24 cellular contexts compared by ENCODE assay signal in genomic region chr17:34131386-34131785, GRCh38.
"Had no signal": no experiment of that assay in that cellular context is flagged by ENCODE, and none has a peak within 500 bp of the region (broad histone marks: within the 10 kb centered on the region; RNA-seq: fewer than 3 reads in every experiment).

No MANE protein-coding gene starts in this region.

- H3K4me2 ChIP-seq: neural progenitor cell had no signal

- H3K27me3 ChIP-seq: neural progenitor cell, sigmoid colon, thyroid gland, vagina had no signal

- H3K36me3 ChIP-seq: esophagus squamous epithelium, neural progenitor cell, prostate gland, sigmoid colon, stomach, thyroid gland, vagina had no signal

- H3K9me3 ChIP-seq: esophagus squamous epithelium, prostate gland, sigmoid colon, stomach, thyroid gland, vagina had no signal

- H3K9ac ChIP-seq: neural progenitor cell had no signal

- H3K4me1 Mint-ChIP-seq: naive thymus-derived CD4-positive, alpha-beta T cell; nephron; stimulated activated effector memory CD8-positive, alpha-beta T cell treated with anti-CD3 and anti-CD28 coated beads, Interleukin-12 subunit alpha, Interleukin-12 subunit beta, amount 100 ng/mL, for 72 hours had no signal

- H2AFZ ChIP-seq: neural progenitor cell had no signal

- H3K4me3 ChIP-seq: esophagus squamous epithelium, neural progenitor cell, prostate gland, sigmoid colon, stomach, thyroid gland, vagina had no signal

- H3K4me3 Mint-ChIP-seq: naive thymus-derived CD4-positive, alpha-beta T cell; nephron; neural progenitor cell; stimulated activated effector memory CD8-positive, alpha-beta T cell treated with anti-CD3 and anti-CD28 coated beads, Interleukin-12 subunit alpha, Interleukin-12 subunit beta, amount 100 ng/mL, for 72 hours had no signal

- H3K36me3 Mint-ChIP-seq: naive thymus-derived CD4-positive, alpha-beta T cell; neural progenitor cell; stimulated activated effector memory CD8-positive, alpha-beta T cell treated with anti-CD3 and anti-CD28 coated beads, Interleukin-12 subunit alpha, Interleukin-12 subunit beta, amount 100 ng/mL, for 72 hours had no signal

- H3K27ac ChIP-seq: esophagus squamous epithelium, neural progenitor cell, prostate gland, sigmoid colon, stomach, thyroid gland, vagina had no signal

- H3K4me1 ChIP-seq: neural progenitor cell, prostate gland, sigmoid colon, stomach, vagina had no signal

- ATAC-seq: naive thymus-derived CD4-positive, alpha-beta T cell; stimulated activated effector memory CD8-positive, alpha-beta T cell treated with anti-CD3 and anti-CD28 coated beads, Interleukin-12 subunit alpha, Interleukin-12 subunit beta, amount 100 ng/mL, for 72 hours had no signal

- DNase-seq: cortex of kidney; effector CD8-positive, alpha-beta T cell; esophagus squamous epithelium; head of caudate nucleus; hippocampal formation; mesenchymal stem cell; midbrain; naive thymus-derived CD4-positive, alpha-beta T cell; right cardiac atrium; sigmoid colon; stimulated activated CD4-positive, alpha-beta T cell treated with anti-CD3 and anti-CD28 coated beads, Interleukin-2, amount 100 ng/mL, for 24 hours; stimulated activated CD4-positive, alpha-beta T cell treated with anti-CD3 and anti-CD28 coated beads, Interleukin-4, amount 100 ng/mL, for 24 hours; stimulated activated naive CD4-positive, alpha-beta T cell treated with Interleukin-2 at 50 U/mL for 16 hours; stomach; thyroid gland; trophoblast cell had no signal

- H3K27ac Mint-ChIP-seq: naive thymus-derived CD4-positive, alpha-beta T cell; nephron; stimulated activated effector memory CD8-positive, alpha-beta T cell treated with anti-CD3 and anti-CD28 coated beads, Interleukin-12 subunit alpha, Interleukin-12 subunit beta, amount 100 ng/mL, for 72 hours had no signal

- H3K9me3 Mint-ChIP-seq: nephron; stimulated activated effector memory CD8-positive, alpha-beta T cell treated with anti-CD3 and anti-CD28 coated beads, Interleukin-12 subunit alpha, Interleukin-12 subunit beta, amount 100 ng/mL, for 72 hours had no signal

- FAIRE-seq: endothelial cell of umbilical vein, frontal cortex, islet of Langerhans had no signal
